Comparison of ENCODE assay signal across 9 cellular contexts in genomic region chr15:92714071-92714456, GRCh38. TPM values are rescaled to one million over a fixed set of nuclear protein-coding genes. Genes with fewer than 3 reads are reported as not detected.
DNase-seq lines count a peak whose midpoint lies in the region; ATAC-seq and TF ChIP-seq lines count a peak whose summit lies in the region.
"Had no signal": no experiment of that assay in that cellular context is flagged by ENCODE, and none has a peak within 500 bp of the region (broad histone marks: within the 10 kb centered on the region; RNA-seq: fewer than 3 reads in every experiment).

No MANE protein-coding gene starts in this region.

- ATAC-seq in PC-3 (peak; percentile 64), lower lobe of right lung (peak; percentile 51 to 57), HG03457 (IDR thresholded peaks at IDR 0.05; ENCODE audit: unreplicated experiment) (no peak)

- H3K79me2 ChIP-seq in H9 (ENCODE audit: insufficient read depth, low read length) (no peaks in the 10 kb centered on the region), PC-3 (ENCODE audit: low read length) (no peaks in the 10 kb centered on the region)

- peak overlapping the region; percentile 32 for H3K18ac ChIP-seq in H9 (ENCODE audit: insufficient read length, low read depth, low read length)

- H2BK5ac ChIP-seq in H9 (ENCODE audit: insufficient read length, low read length): no peak overlapping the region

- no peak overlapping the region for H2AK5ac ChIP-seq in H9 (ENCODE audit: insufficient read length, low read length)

- TF ChIP-seq CTCF in H9 (conservative IDR thresholded peaks at IDR 0.05) (no peak), PC-3 (conservative IDR thresholded peaks at IDR 0.05; ENCODE audit: low read depth, low read length) (no peak), lower lobe of right lung (IDR thresholded peaks at IDR 0.05) (no peak), thyroid gland (IDR thresholded peaks at IDR 0.05) (no peak)

- no peak overlapping the region for H2BK120ac ChIP-seq in H9 (ENCODE audit: low read depth, low read length, poor library complexity, severe bottlenecking)

- H3K56ac ChIP-seq in H9 (ENCODE audit: insufficient read length, low read depth, low read length): no peak overlapping the region

- H2AFZ ChIP-seq in H9 (ENCODE audit: low read length) (no peak overlapping the region), PC-3 (ENCODE audit: low read length) (peak overlapping the region; percentile 99)

- peak overlapping the region; percentile 75 to 90 for H3K4me3 Mint-ChIP-seq in H9

- no peak for TF ChIP-seq POLR2A in thyroid gland (IDR thresholded peaks at IDR 0.05)

- no peak overlapping the region for H2BK20ac ChIP-seq in H9 (ENCODE audit: low read depth, low read length, poor library complexity, severe bottlenecking)

- no peaks in the 10 kb centered on the region; the same call in 1 of the 2 replicates for H3K4me1 ChIP-seq in H9 (ENCODE audit: insufficient read depth, low read length)
- peaks cover 3% of the 10 kb centered on the region; the same call in 1 of the 2 replicates for H3K4me1 ChIP-seq in PC-3 (ENCODE audit: insufficient read depth, low read length)
- H3K4me1 ChIP-seq in effector memory CD4-positive, alpha-beta T cell (ENCODE audit: control insufficient read depth, insufficient read depth, low read length, poor library complexity, severe bottlenecking): peaks cover 3% of the 10 kb centered on the region
- H3K4me1 ChIP-seq in lower lobe of right lung: peaks cover 15% of the 10 kb centered on the region
- peaks cover 0 to 4% of the 10 kb centered on the region in 2 donors for H3K4me1 ChIP-seq in thyroid gland

- H3K23ac ChIP-seq in H9 (ENCODE audit: insufficient read length, low read depth, low read length): no peak overlapping the region

- no peak overlapping the region for H3K14ac ChIP-seq in H9 (ENCODE audit: insufficient read depth, low read length)

- H3K4me1 Mint-ChIP-seq in H9: peaks cover 8 to 15% of the 10 kb centered on the region in 2 experiments

- H3K27me3 Mint-ChIP-seq in H9 (ENCODE audit: low read depth): peaks cover 12% of the 10 kb centered on the region

- H3K79me1 ChIP-seq in H9 (ENCODE audit: insufficient read depth, low read depth, low read length, poor library complexity, severe bottlenecking): no peaks in the 10 kb centered on the region

- no peak overlapping the region for H3K27ac ChIP-seq in H9 (ENCODE audit: insufficient read length, low read depth, low read length)
- no peak overlapping the region for H3K27ac ChIP-seq in PC-3 (ENCODE audit: low read length)
- H3K27ac ChIP-seq in effector memory CD4-positive, alpha-beta T cell (ENCODE audit: insufficient read depth, low read length, poor library complexity, severe bottlenecking): no peak overlapping the region
- peak overlapping the region; percentile 70 for H3K27ac ChIP-seq in lower lobe of right lung
- H3K27ac ChIP-seq in thyroid gland: peak overlapping the region; percentile 64 to 80 (median 67)
- H3K27ac ChIP-seq: 22Rv1 had no signal

- H3T11ph ChIP-seq in H9 (ENCODE audit: low read length): no peak overlapping the region

- no peak overlapping the region for H3K27ac Mint-ChIP-seq in H9

- H3K4me3 ChIP-seq in PC-3 (ENCODE audit: low read length) (peak overlapping the region; percentile 81), lower lobe of right lung (peak overlapping the region; percentile 68), thyroid gland (replicated peaks in 1 of 3) (peak overlapping the region in 2 of 3 donors; percentile 44 to 47)
- H3K4me3 ChIP-seq in effector memory CD4-positive, alpha-beta T cell (ENCODE audit: insufficient read depth, low read depth, low read length, poor library complexity, severe bottlenecking): peak overlapping the region; percentile 57

- no peaks in the 10 kb centered on the region; the same call in 1 of the 2 replicates for H3K27me3 ChIP-seq in H9 (ENCODE audit: insufficient read depth, low read length)
- no peaks in the 10 kb centered on the region for H3K27me3 ChIP-seq in PC-3 (ENCODE audit: low read length)
- H3K27me3 ChIP-seq in effector memory CD4-positive, alpha-beta T cell (replicated peaks; ENCODE audit: control insufficient read depth, insufficient read depth, low read length, poor library complexity, severe bottlenecking): no peaks in the 10 kb centered on the region
- H3K27me3 ChIP-seq in lower lobe of right lung (ENCODE audit: low read depth): no peaks in the 10 kb centered on the region
- H3K27me3 ChIP-seq in thyroid gland: no peaks in the 10 kb centered on the region

- H3K9me3 ChIP-seq in H9 (ENCODE audit: control insufficient read depth, low read depth, low read length) (no peaks in the 10 kb centered on the region), PC-3 (ENCODE audit: low read length) (no peaks in the 10 kb centered on the region), lower lobe of right lung (no peaks in the 10 kb centered on the region), thyroid gland (no peaks in the 10 kb centered on the region)
- no peaks in the 10 kb centered on the region for H3K9me3 ChIP-seq in effector memory CD4-positive, alpha-beta T cell (ENCODE audit: control insufficient read depth, low read length)

- H3K36me3 Mint-ChIP-seq in H9 (ENCODE audit: insufficient read depth in 1 of 3, low read depth in 3 of 3): peaks cover 0 to 11% (median 2%) of the 10 kb centered on the region in 3 experiments; a peak in 3 of 7 replicates

- H2BK15ac ChIP-seq in H9 (ENCODE audit: low read depth, low read length): no peak overlapping the region

- H3K36me3 ChIP-seq in PC-3 (ENCODE audit: low read depth, low read length) (no peaks in the 10 kb centered on the region), lower lobe of right lung (no peaks in the 10 kb centered on the region), thyroid gland (no peaks in the 10 kb centered on the region)
- H3K36me3 ChIP-seq in effector memory CD4-positive, alpha-beta T cell (ENCODE audit: control insufficient read depth, insufficient read depth, low read length): no peaks in the 10 kb centered on the region

- no peak overlapping the region for H4K5ac ChIP-seq in H9 (ENCODE audit: insufficient read length, low read depth, low read length)

- POLR2A ChIA-PET in PC-3 (lab: Charles Lee; ENCODE audit: unreplicated experiment): no interaction called here

- H2BK12ac ChIP-seq in H9 (ENCODE audit: insufficient read length, low read depth, low read length): no peak overlapping the region

- CTCF ChIA-PET in PC-3 (lab: Charles Lee): interaction anchor here (0.6 to 1.1 kb wide), 2 partner anchors 56 to 192 kb away, joined by 3 to 9 read pairs; no protein-coding TSS in a partner anchor

- DNase-seq in DMS 273 (lab: John Stamatoyannopoulos, UW; ENCODE audit: unreplicated experiment) (peak; percentile 67), DMS 273 treated with DMSO at 0.1 percent for 48 hours (lab: John Stamatoyannopoulos, UW) (no peak), H9 (peak; percentile 57), PC-3 (peak; percentile 51), lower lobe of right lung (no peak), thyroid gland (peak; percentile 21 to 35)
- no peak for DNase-seq in effector memory CD4-positive, alpha-beta T cell

- no peaks in the 10 kb centered on the region for H4K20me1 ChIP-seq in H9 (ENCODE audit: control insufficient read depth, insufficient read depth, insufficient read length)
- no peaks in the 10 kb centered on the region for H4K20me1 ChIP-seq in PC-3 (ENCODE audit: low read length)

- intact Hi-C loops in PC-3 (cut with micrococcal nuclease) (no loop called here), lower lobe of right lung (cut with DNase I) (loop anchor here (10.0 kb wide), 1 partner anchor 189 kb away; no protein-coding TSS in a partner anchor), thyroid gland (cut with DNase I) (loop anchor here (10.0 kb wide), 1 partner anchor 619 kb away; no protein-coding TSS in a partner anchor)

- WGBS in H9 (ENCODE audit: extremely low coverage, insufficient read length, low lambda C conversion rate): no CpG with 5 or more reads among the region's 16 CpGs
- WGBS in thyroid gland, 2 donors: 3% methylated on average over 16 of the region's 16 CpGs

- H4K91ac ChIP-seq in H9 (ENCODE audit: insufficient read length, low read depth, low read length): no peak overlapping the region

- H3K9ac ChIP-seq in H9 (ENCODE audit: extremely low read depth, insufficient read length, low read length) (peak overlapping the region; percentile 16), PC-3 (ENCODE audit: low read length) (no peak overlapping the region)

- H3K23me2 ChIP-seq in H9 (ENCODE audit: insufficient read length, low read depth, low read length, poor library complexity, severe bottlenecking): peaks cover 8% of the 10 kb centered on the region

- H3K4ac ChIP-seq in H9 (ENCODE audit: low read depth, low read length): no peak overlapping the region

- no peaks in the 10 kb centered on the region for H3F3A ChIP-seq in PC-3 (ENCODE audit: low read length, unreplicated experiment)

- no peaks in the 10 kb centered on the region for H3K9me2 ChIP-seq in PC-3 (replicated peaks; ENCODE audit: low read length)

- H3K4me2 ChIP-seq in H9 (ENCODE audit: insufficient read depth, insufficient read length, low read length): peak overlapping the region; percentile 96
- peak overlapping the region; percentile 100 for H3K4me2 ChIP-seq in PC-3 (ENCODE audit: low read length)

- no peak overlapping the region for H4K8ac ChIP-seq in H9 (replicated peaks; ENCODE audit: insufficient read length, low read depth, low read length)

- no TSS peak for BruUV-seq in PC-3 (replicated peaks; lab: Mats Ljungman, UMichigan)

- H3K9me3 Mint-ChIP-seq in H9: peaks cover 5 to 6% of the 10 kb centered on the region in 2 experiments; a peak in 2 of 5 replicates

RNA-seq across cellular contexts. Expression of gene FAM174B, which starts 58.5 kb away (rescaled TPM):
- total RNA-seq in H9 (2021) (38.0 and 38.5 TPM in 2 replicates), PC-3 (2014; rRNA removed) (9.6 and 14.2 TPM in 2 replicates), lower lobe of right lung (57.7 TPM), thyroid gland (10 to 100 TPM; 51.9 to 69.4 (median 61.4) TPM)

Comparison
In these comparisons a context has a peak if more than half of its experiments do, and no peak if none do; other contexts are left out.
1. DNase-seq: peak in DMS 273 (single experiment), H9 (single experiment), PC-3 (single experiment) and thyroid gland (2 of 2); none in DMS 273 treated with DMSO at 0.1 percent for 48 hours (single experiment), effector memory CD4-positive, alpha-beta T cell (0 of 3) and lower lobe of right lung (single experiment).
2. H3K27ac ChIP-seq: peak in lower lobe of right lung (single experiment) and thyroid gland (3 of 3); none in H9 (single experiment), PC-3 (single experiment) and effector memory CD4-positive, alpha-beta T cell (single experiment).
3. Peak in every context shown above with its lines, with median percentiles within 50 percentile points of each other: H3K4me3 ChIP-seq.